In the genomic region with DNA sequence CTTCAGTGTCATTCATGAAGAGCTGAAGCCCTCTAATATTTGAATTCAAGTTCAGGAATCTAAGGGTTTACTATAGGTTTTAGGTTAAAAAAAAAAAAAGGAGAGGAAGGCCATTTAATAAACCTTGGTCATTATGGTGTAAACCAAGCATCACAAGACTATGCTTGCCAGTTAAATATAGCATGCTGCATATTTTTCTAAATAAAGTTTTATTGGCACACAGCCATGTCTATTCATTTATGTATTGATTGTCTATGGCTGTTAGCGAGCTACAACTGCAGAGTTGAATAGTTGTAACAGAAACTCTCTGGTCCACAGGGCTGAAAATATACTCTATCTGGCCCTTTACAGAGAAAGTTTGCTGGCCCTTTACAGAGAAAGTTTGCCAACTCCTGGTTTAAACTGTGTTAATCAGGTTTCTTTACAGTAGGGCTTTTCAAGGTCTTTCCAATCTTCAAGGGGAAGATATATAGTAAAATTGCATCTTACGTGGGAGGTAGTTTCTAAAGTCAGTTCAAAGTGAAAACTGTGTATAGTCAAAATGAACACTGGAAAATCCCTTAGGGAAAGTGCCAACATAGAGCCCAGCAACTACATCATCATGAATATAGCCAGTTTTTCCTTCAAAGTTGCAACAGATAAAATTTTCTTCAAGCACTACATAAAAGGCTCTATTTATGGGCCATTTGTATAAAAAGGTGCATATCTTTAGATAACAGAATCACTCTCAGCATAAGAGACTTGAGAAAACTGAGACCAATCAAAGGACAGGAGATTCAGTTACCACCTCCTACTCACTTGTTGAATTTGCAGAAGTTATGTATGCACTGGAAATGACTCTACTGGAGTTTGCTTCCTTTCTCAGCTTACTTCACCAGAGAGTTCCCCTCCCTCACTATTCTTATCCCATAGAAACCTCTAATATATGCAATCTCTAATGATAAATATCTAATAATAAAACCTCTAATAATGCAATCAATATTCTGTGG, we compare ENCODE assay signal across 12 cellular contexts. TPM values are rescaled to one million over a fixed set of nuclear protein-coding genes. Genes with fewer than 3 reads are reported as not detected.
DNase-seq lines count a peak whose midpoint lies in the region; ATAC-seq and TF ChIP-seq lines count a peak whose summit lies in the region.
"Had no signal": no experiment of that assay in that cellular context is flagged by ENCODE, and none has a peak within 500 bp of the region (broad histone marks: within the 10 kb centered on the region; RNA-seq: fewer than 3 reads in every experiment).

No MANE protein-coding gene starts in this region.

- peaks cover 25% of the 10 kb centered on the region for H3K27me3 Mint-ChIP-seq in activated T-cell treated with anti-CD3 and anti-CD28 coated beads, Interleukin-2, amount 50 U/mL, for 24 hours
- peaks cover 4 to 7% of the 10 kb centered on the region in 2 donors for H3K27me3 Mint-ChIP-seq in stimulated activated naive B cell treated with anti-CD40 and anti-IgM and Interleukin-4, amounts not matched to agents 10 μg/mL and 1 μg/mL and 100 μg/mL, for 72 hours
- H3K27me3 Mint-ChIP-seq in MCF 10A (ENCODE audit: insufficient read depth, unreplicated experiment), result no peaks in the 10 kb centered on the region

- H3K4me1 Mint-ChIP-seq in activated T-cell treated with anti-CD3 and anti-CD28 coated beads, Interleukin-2, amount 50 U/mL, for 24 hours (ENCODE audit: low read depth), result peaks cover 44% of the 10 kb centered on the region
- peaks cover 17 to 21% of the 10 kb centered on the region in 2 donors for H3K4me1 Mint-ChIP-seq in stimulated activated naive B cell treated with anti-CD40 and anti-IgM and Interleukin-4, amounts not matched to agents 10 μg/mL and 1 μg/mL and 100 μg/mL, for 72 hours
- peaks cover 25% of the 10 kb centered on the region for H3K4me1 Mint-ChIP-seq in MCF 10A (ENCODE audit: insufficient read depth, unreplicated experiment)
- H3K4me1 Mint-ChIP-seq: activated naive CD4-positive, alpha-beta T cell treated with anti-CD3 and anti-CD28 coated beads, Interleukin-2, amount 10 ng/mL, durations not matched to agents 7 days and 5 days had no signal

- ATAC-seq in GM21723 (IDR thresholded peaks at IDR 0.05; ENCODE audit: unreplicated experiment), result peak; percentile 61
- ATAC-seq in HG03354 (IDR thresholded peaks at IDR 0.05; ENCODE audit: poor library complexity, severe bottlenecking, unreplicated experiment), result peak; percentile 43
- peak; percentile 80 to 86 for ATAC-seq in stimulated activated naive B cell treated with anti-CD40 and anti-IgM and Interleukin-4, amounts not matched to agents 10 μg/mL and 1 μg/mL and 100 μg/mL, for 72 hours (replicated peaks)
- ATAC-seq in SK-N-SH treated with all-trans-retinoic acid at 6 μM for 48 hours, result no peak
- ATAC-seq: left cardiac atrium had no signal

- CTCF ChIA-PET in MCF 10A (lab: Yijun Ruan, JAX), result interaction anchor here (0.6 to 1.2 kb wide), 3 partner anchors 210 to 275 kb away, joined by 3 to 4 read pairs (median 3); no protein-coding TSS in a partner anchor

- DNase-seq in activated T-cell treated with anti-CD3 and anti-CD28 coated beads, Interleukin-2, amount 50 U/mL, for 24 hours, result no peak
- no peak for DNase-seq in activated T-cell treated with anti-CD3 and anti-CD28 coated beads, Interleukin-2, amount 50 U/mL, for 48 hours
- DNase-seq in stimulated activated naive B cell treated with anti-CD40 and anti-IgM and Interleukin-4, amounts not matched to agents 10 μg/mL and 1 μg/mL and 100 μg/mL, for 72 hours, result no peak
- DNase-seq in MCF 10A (ENCODE audit: unreplicated experiment), result no peak
- no peak for DNase-seq in stimulated activated naive CD4-positive, alpha-beta T cell treated with Interleukin-2 at 50 U/mL for 16 hours (lab: John Stamatoyannopoulos, UW)
- DNase-seq: activated naive CD4-positive, alpha-beta T cell treated with anti-CD3 and anti-CD28 coated beads, Interleukin-2, amount 10 ng/mL, durations not matched to agents 7 days and 5 days; left cardiac atrium; MM.1S had no signal

- intact Hi-C loops in MCF 10A (cut with micrococcal nuclease), result no loop called here

- BruUV-seq in MCF 10A (replicated peaks; lab: Mats Ljungman, UMichigan), result no TSS peak

- TF ChIP-seq CTCF in MCF 10A (IDR thresholded peaks at IDR 0.05; ENCODE audit: unreplicated experiment), result no peak

- POLR2A ChIA-PET in MCF 10A (lab: Yijun Ruan, JAX), result no interaction called here

- peak overlapping the region; percentile 75 for H3K27ac Mint-ChIP-seq in activated T-cell treated with anti-CD3 and anti-CD28 coated beads, Interleukin-2, amount 50 U/mL, for 24 hours
- H3K27ac Mint-ChIP-seq in stimulated activated naive B cell treated with anti-CD40 and anti-IgM and Interleukin-4, amounts not matched to agents 10 μg/mL and 1 μg/mL and 100 μg/mL, for 72 hours, result peak overlapping the region; percentile 70
- no peak overlapping the region for H3K27ac Mint-ChIP-seq in MCF 10A (ENCODE audit: low read depth, unreplicated experiment)
- H3K27ac Mint-ChIP-seq: activated naive CD4-positive, alpha-beta T cell treated with anti-CD3 and anti-CD28 coated beads, Interleukin-2, amount 10 ng/mL, durations not matched to agents 7 days and 5 days had no signal

- no peaks in the 10 kb centered on the region for H3K9me3 Mint-ChIP-seq in activated T-cell treated with anti-CD3 and anti-CD28 coated beads, Interleukin-2, amount 50 U/mL, for 24 hours
- H3K9me3 Mint-ChIP-seq in stimulated activated naive B cell treated with anti-CD40 and anti-IgM and Interleukin-4, amounts not matched to agents 10 μg/mL and 1 μg/mL and 100 μg/mL, for 72 hours, result no peaks in the 10 kb centered on the region
- no peaks in the 10 kb centered on the region for H3K9me3 Mint-ChIP-seq in MCF 10A (ENCODE audit: unreplicated experiment)
- H3K9me3 Mint-ChIP-seq: activated naive CD4-positive, alpha-beta T cell treated with anti-CD3 and anti-CD28 coated beads, Interleukin-2, amount 10 ng/mL, durations not matched to agents 7 days and 5 days; neural crest cell had no signal

- H3K36me3 Mint-ChIP-seq in activated T-cell treated with anti-CD3 and anti-CD28 coated beads, Interleukin-2, amount 50 U/mL, for 24 hours (ENCODE audit: low read depth), result no peaks in the 10 kb centered on the region
- H3K36me3 Mint-ChIP-seq in stimulated activated naive B cell treated with anti-CD40 and anti-IgM and Interleukin-4, amounts not matched to agents 10 μg/mL and 1 μg/mL and 100 μg/mL, for 72 hours, result no peaks in the 10 kb centered on the region
- peaks cover 6% of the 10 kb centered on the region for H3K36me3 Mint-ChIP-seq in MCF 10A (ENCODE audit: insufficient read depth, unreplicated experiment)
- H3K36me3 Mint-ChIP-seq: activated naive CD4-positive, alpha-beta T cell treated with anti-CD3 and anti-CD28 coated beads, Interleukin-2, amount 10 ng/mL, durations not matched to agents 7 days and 5 days had no signal

- H3K4me3 Mint-ChIP-seq in activated T-cell treated with anti-CD3 and anti-CD28 coated beads, Interleukin-2, amount 50 U/mL, for 24 hours, result no peak overlapping the region
- H3K4me3 Mint-ChIP-seq in stimulated activated naive B cell treated with anti-CD40 and anti-IgM and Interleukin-4, amounts not matched to agents 10 μg/mL and 1 μg/mL and 100 μg/mL, for 72 hours, result peak overlapping the region in 1 of 2 donors; percentile 5
- no peak overlapping the region for H3K4me3 Mint-ChIP-seq in MCF 10A (ENCODE audit: unreplicated experiment)
- H3K4me3 Mint-ChIP-seq: activated naive CD4-positive, alpha-beta T cell treated with anti-CD3 and anti-CD28 coated beads, Interleukin-2, amount 10 ng/mL, durations not matched to agents 7 days and 5 days; neural crest cell had no signal

TF ChIP-seq in SK-N-SH treated with all-trans-retinoic acid at 6 μM for 48 hours, 23 proteins besides CTCF, POLR2A, EP300 and RAD21:
- TF ChIP-seq ZFP3 (CRISPR knock-in tag; IDR thresholded peaks at IDR 0.05), result no peak
- TF ChIP-seq CSDC2 (CRISPR knock-in tag; IDR thresholded peaks at IDR 0.05), result no peak
- TF ChIP-seq, protein P1, sequence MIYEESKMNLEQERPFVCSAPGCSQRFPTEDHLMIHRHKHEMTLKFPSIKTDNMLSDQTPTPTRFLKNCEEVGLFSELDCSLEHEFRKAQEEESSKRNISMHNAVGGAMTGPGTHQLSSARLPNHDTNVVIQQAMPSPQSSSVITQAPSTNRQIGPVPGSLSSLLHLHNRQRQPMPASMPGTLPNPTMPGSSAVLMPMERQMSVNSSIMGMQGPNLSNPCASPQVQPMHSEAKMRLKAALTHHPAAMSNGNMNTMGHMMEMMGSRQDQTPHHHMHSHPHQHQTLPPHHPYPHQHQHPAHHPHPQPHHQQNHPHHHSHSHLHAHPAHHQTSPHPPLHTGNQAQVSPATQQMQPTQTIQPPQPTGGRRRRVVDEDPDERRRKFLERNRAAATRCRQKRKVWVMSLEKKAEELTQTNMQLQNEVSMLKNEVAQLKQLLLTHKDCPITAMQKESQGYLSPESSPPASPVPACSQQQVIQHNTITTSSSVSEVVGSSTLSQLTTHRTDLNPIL (CRISPR knock-in tag; IDR thresholded peaks at IDR 0.05; ENCODE audit: low read depth), result no peak
- TF ChIP-seq ZC3H10 (CRISPR knock-in tag; IDR thresholded peaks at IDR 0.05), result no peak
- TF ChIP-seq PPARA (CRISPR knock-in tag; IDR thresholded peaks at IDR 0.05; ENCODE audit: borderline replicate concordance), result no peak
- TF ChIP-seq ZNF565 (CRISPR knock-in tag; conservative IDR thresholded peaks at IDR 0.05; ENCODE audit: low read depth), result no peak
TF ChIP-seq in SK-N-SH treated with all-trans-retinoic acid at 6 μM for 48 hours: peak in this region for 0.

RNA-seq across cellular contexts. Expression of a gene that starts 49.7 kb away (rescaled TPM):
- 39.0 and 51.9 TPM in 2 replicates for total RNA-seq in MCF 10A (2022)
